Comparison of ENCODE assay signal across 29 cellular contexts in genomic region chr2:158730621-158730905, GRCh38.
"Had no signal": no experiment of that assay in that cellular context is flagged by ENCODE, and none has a peak within 500 bp of the region (broad histone marks: within the 10 kb centered on the region; RNA-seq: fewer than 3 reads in every experiment).

No MANE protein-coding gene starts in this region.

- H3K36me3 ChIP-seq: breast epithelium, gastroesophageal sphincter, left lung, lower lobe of right lung, right atrium auricular region, stomach, thyroid gland, upper lobe of left lung had no signal

- H2AFZ ChIP-seq: parathyroid adenoma had no signal

- H3K4me2 ChIP-seq: smooth muscle cell had no signal

- ATAC-seq: activated naive CD8-positive, alpha-beta T cell treated with anti-CD3 and anti-CD28 coated beads, Interleukin-2, amount 50 U/mL, for 24 hours; gastroesophageal sphincter; left lung; lower lobe of right lung; mucosa of descending colon; natural killer cell treated with Interleukin-12 subunit alpha and Interleukin-12 subunit beta and Interleukin-15 and Interleukin-18, amount 100 ng/mL, for 72 hours; stimulated activated naive B cell treated with anti-CD40 and anti-IgM and Interleukin-4, amounts not matched to agents 10 μg/mL and 1 μg/mL and 100 μg/mL, for 72 hours; T-helper 17 cell had no signal

- H3K9me3 ChIP-seq: breast epithelium, gastroesophageal sphincter, left lung, lower lobe of right lung, mucosa of descending colon, right atrium auricular region, stomach, thyroid gland, upper lobe of left lung had no signal

- H3K79me2 ChIP-seq: parathyroid adenoma had no signal

- H3K27ac ChIP-seq: breast epithelium, coronary artery, gastroesophageal sphincter, left lung, lower lobe of right lung, parathyroid adenoma, right atrium auricular region, stomach, thyroid gland, upper lobe of left lung had no signal

- H3K4me1 ChIP-seq: breast epithelium, gastroesophageal sphincter, left lung, parathyroid adenoma, upper lobe of left lung had no signal

- DNase-seq: activated CD4-positive, alpha-beta memory T cell treated with anti-CD3 and anti-CD28 coated beads, Interleukin-2, amount 10 ng/mL, durations not matched to agents 7 days and 5 days; activated CD4-positive, alpha-beta T cell treated with anti-CD3 and anti-CD28 coated beads, Interleukin-2, amount 10 ng/mL, durations not matched to agents 24 days and 14 days; activated CD4-positive, CD25-positive, alpha-beta regulatory T cell treated with anti-CD3 and anti-CD28 coated beads, Interleukin-2, amount 50 U/mL, for 72 hours; activated CD8-positive, alpha-beta memory T cell treated with anti-CD3 and anti-CD28 coated beads, Interleukin-2, amount 50 U/mL, for 48 hours; activated naive CD8-positive, alpha-beta T cell treated with anti-CD3 and anti-CD28 coated beads, Interleukin-2, amount 50 U/mL, for 24 hours; activated T-cell treated with anti-CD3 and anti-CD28 coated beads, Interleukin-2, amount 50 U/mL, for 24 hours; cerebellar nuclear complex; effector memory CD4-positive, alpha-beta T cell; erythroblast; left lung; lower lobe of right lung; mucosa of descending colon; stimulated activated CD4-positive, alpha-beta T cell treated with anti-CD3 and anti-CD28 coated beads, Interleukin-1b, Interleukin-23, amount 100 ng/mL, for 48 hours; stimulated activated CD4-positive, alpha-beta T cell treated with anti-CD3 and anti-CD28 coated beads, Interleukin-4, amount 100 ng/mL, for 4 hours; stimulated activated CD8-positive, alpha-beta memory T cell treated with anti-CD3 and anti-CD28 coated beads, Interleukin-4, amount 100 ng/mL, for 48 hours; stimulated activated naive B cell treated with anti-CD40 and anti-IgM and Interleukin-4, amounts not matched to agents 10 μg/mL and 1 μg/mL and 100 μg/mL, for 72 hours; stomach; T-helper 17 cell; T1000; thyroid gland; upper lobe of left lung had no signal

- H3K4me3 ChIP-seq: breast epithelium, coronary artery, gastroesophageal sphincter, left lung, lower lobe of right lung, mucosa of descending colon, right atrium auricular region, smooth muscle cell, stomach, thyroid gland, upper lobe of left lung had no signal

- H3K27me3 ChIP-seq: breast epithelium, dorsolateral prefrontal cortex, left lung, right atrium auricular region, stomach, thyroid gland, upper lobe of left lung had no signal
